8 cellular contexts compared by ENCODE assay signal in genomic region chr1:154360288-154360687, GRCh38. TPM values are rescaled to one million over a fixed set of nuclear protein-coding genes. Genes with fewer than 3 reads are reported as not detected.
"Had no signal": no experiment of that assay in that cellular context is flagged by ENCODE, and none has a peak within 500 bp of the region (broad histone marks: within the 10 kb centered on the region; RNA-seq: fewer than 3 reads in every experiment).

No MANE protein-coding gene starts in this region.

- H3K27ac ChIP-seq: HL-60 had no signal

- H3K4me1 Mint-ChIP-seq: IgD-negative memory B cell had no signal

- FAIRE-seq: HTR-8/SVneo had no signal

- DNase-seq: IMR-90, KBM-7, KG1 had no signal

- H3K4me3 Mint-ChIP-seq: IgD-negative memory B cell had no signal

- H3K27me3 Mint-ChIP-seq: IgD-negative memory B cell had no signal

- H3K27ac Mint-ChIP-seq: IgD-negative memory B cell had no signal

RNA-seq across cellular contexts. Expression of gene AQP10, which starts 39.4 kb away (rescaled TPM):
- total RNA-seq: HT-29, HT1080, IMR-90 had no signal
- polyA plus RNA-seq: IgD-negative memory B cell, IMR-90 had no signal
